ENCODE assay signal across 19 cellular contexts in genomic region chr3:164640586-164640985, GRCh38.
"Had no signal": no experiment of that assay in that cellular context is flagged by ENCODE, and none has a peak within 500 bp of the region (broad histone marks: within the 10 kb centered on the region; RNA-seq: fewer than 3 reads in every experiment).

No MANE protein-coding gene starts in this region.

- H3K4me3 Mint-ChIP-seq: activated CD4-positive, alpha-beta T cell treated with anti-CD3 and anti-CD28 coated beads, Interleukin-2, amount 10 ng/mL, durations not matched to agents 24 days and 14 days; activated CD8-positive, alpha-beta T cell treated with anti-CD3 and anti-CD28 coated beads for 36 hours; activated naive CD8-positive, alpha-beta T cell treated with anti-CD3 and anti-CD28 coated beads, Interleukin-2, amount 10 ng/mL, durations not matched to agents 7 days and 5 days; brain; stimulated activated naive CD8-positive, alpha-beta T cell treated with anti-CD3 and anti-CD28 coated beads, Interleukin-15, Interleukin-2, amounts not matched to agents 100 ng/mL and 50 ng/mL, for 24 hours had no signal

- H3K27me3 ChIP-seq: gastrocnemius medialis, left lung, transverse colon, vagina had no signal

- DNase-seq: activated CD4-positive, alpha-beta T cell treated with anti-CD3 and anti-CD28 coated beads, Interleukin-2, amount 10 ng/mL, durations not matched to agents 24 days and 14 days; activated CD8-positive, alpha-beta T cell treated with anti-CD3 and anti-CD28 coated beads for 36 hours; activated naive CD4-positive, alpha-beta T cell treated with Interleukin-2 at 50 U/mL for 16 hours; activated naive CD8-positive, alpha-beta T cell treated with anti-CD3 and anti-CD28 coated beads, Interleukin-2, amount 10 ng/mL, durations not matched to agents 7 days and 5 days; activated T-cell treated with anti-CD3 and anti-CD28 coated beads, Interleukin-2, amount 50 U/mL, for 1 hour; anterior cingulate cortex; central memory CD4-positive, alpha-beta T cell; gastrocnemius medialis; head of caudate nucleus; kidney; left lung; mammary epithelial cell; occipital lobe; posterior cingulate gyrus; T-helper 9 cell; transverse colon had no signal

- H3K4me1 ChIP-seq: gastrocnemius medialis, left lung, transverse colon, vagina had no signal

- H3K4me3 ChIP-seq: gastrocnemius medialis, left lung, transverse colon, vagina had no signal

- H3K27ac ChIP-seq: gastrocnemius medialis, left lung, transverse colon, vagina had no signal

- H3K4me1 Mint-ChIP-seq: activated CD4-positive, alpha-beta T cell treated with anti-CD3 and anti-CD28 coated beads, Interleukin-2, amount 10 ng/mL, durations not matched to agents 24 days and 14 days; activated naive CD8-positive, alpha-beta T cell treated with anti-CD3 and anti-CD28 coated beads, Interleukin-2, amount 10 ng/mL, durations not matched to agents 7 days and 5 days had no signal

- H3K36me3 Mint-ChIP-seq: activated naive CD8-positive, alpha-beta T cell treated with anti-CD3 and anti-CD28 coated beads, Interleukin-2, amount 10 ng/mL, durations not matched to agents 7 days and 5 days; brain had no signal

- H3K36me3 ChIP-seq: gastrocnemius medialis, left lung, transverse colon, vagina had no signal

- H3K9me3 Mint-ChIP-seq: activated CD4-positive, alpha-beta T cell treated with anti-CD3 and anti-CD28 coated beads, Interleukin-2, amount 10 ng/mL, durations not matched to agents 24 days and 14 days; activated CD8-positive, alpha-beta T cell treated with anti-CD3 and anti-CD28 coated beads for 36 hours; brain; stimulated activated naive CD8-positive, alpha-beta T cell treated with anti-CD3 and anti-CD28 coated beads, Interleukin-15, Interleukin-2, amounts not matched to agents 100 ng/mL and 50 ng/mL, for 24 hours had no signal

- ATAC-seq: activated CD8-positive, alpha-beta T cell treated with anti-CD3 and anti-CD28 coated beads for 36 hours; gastrocnemius medialis; left lung had no signal

- H3K27me3 Mint-ChIP-seq: activated CD4-positive, alpha-beta T cell treated with anti-CD3 and anti-CD28 coated beads, Interleukin-2, amount 10 ng/mL, durations not matched to agents 24 days and 14 days; activated CD8-positive, alpha-beta T cell treated with anti-CD3 and anti-CD28 coated beads for 36 hours; activated naive CD8-positive, alpha-beta T cell treated with anti-CD3 and anti-CD28 coated beads, Interleukin-2, amount 10 ng/mL, durations not matched to agents 7 days and 5 days; brain; stimulated activated naive CD8-positive, alpha-beta T cell treated with anti-CD3 and anti-CD28 coated beads, Interleukin-15, Interleukin-2, amounts not matched to agents 100 ng/mL and 50 ng/mL, for 24 hours had no signal
